ENCODE assay signal across 8 cellular contexts in genomic region chr19:46659151-46660007, GRCh38. TPM values are rescaled to one million over a fixed set of nuclear protein-coding genes. Genes with fewer than 3 reads are reported as not detected.
DNase-seq lines count a peak whose midpoint lies in the region; ATAC-seq lines count a peak whose summit lies in the region.

No MANE protein-coding gene starts in this region.

- H3K4me3 ChIP-seq in iPS-18c (ENCODE audit: insufficient read depth, low read depth, low read length): peak overlapping the region; percentile 59

- no peaks in the 10 kb centered on the region for H3K36me3 Mint-ChIP-seq in activated T-helper 2 cell treated with anti-CD3 and anti-CD28 coated beads, Interferon-gamma antibody, Interleukin-2, Interleukin-4, amounts not matched to agents 10 μg/mL and 5 μg/mL and 100 μg/mL, durations not matched to agents 14 hours and 24 hours and 36 hours (ENCODE audit: low read depth)

- H3K9me3 ChIP-seq in iPS-18c (ENCODE audit: control insufficient read depth, insufficient read depth, low read length): no peaks in the 10 kb centered on the region

- peak overlapping the region; percentile 28 for H3K27ac Mint-ChIP-seq in activated T-helper 2 cell treated with anti-CD3 and anti-CD28 coated beads, Interferon-gamma antibody, Interleukin-2, Interleukin-4, amounts not matched to agents 10 μg/mL and 5 μg/mL and 100 μg/mL, durations not matched to agents 14 hours and 24 hours and 36 hours

- H3K4me1 Mint-ChIP-seq in activated T-helper 2 cell treated with anti-CD3 and anti-CD28 coated beads, Interferon-gamma antibody, Interleukin-2, Interleukin-4, amounts not matched to agents 10 μg/mL and 5 μg/mL and 100 μg/mL, durations not matched to agents 14 hours and 24 hours and 36 hours (ENCODE audit: low read depth): peaks cover 19% of the 10 kb centered on the region

- peak; percentile 21 for DNase-seq in stimulated activated CD4-positive, alpha-beta T cell treated with anti-CD3 and anti-CD28 coated beads, Interleukin-15, amount 100 ng/mL, for 24 hours
- no peak for DNase-seq in stimulated activated CD4-positive, alpha-beta T cell treated with anti-CD3 and anti-CD28 coated beads, Interleukin-4, amount 100 ng/mL, for 24 hours
- DNase-seq in activated T-helper 2 cell treated with anti-CD3 and anti-CD28 coated beads, Interferon-gamma antibody, Interleukin-2, Interleukin-4, amounts not matched to agents 10 μg/mL and 5 μg/mL and 100 μg/mL, durations not matched to agents 14 hours and 24 hours and 36 hours (ENCODE audit: low spot score): no peak
- DNase-seq in stimulated activated naive CD8-positive, alpha-beta T cell treated with anti-CD3 and anti-CD28 coated beads, Interleukin-15, Interleukin-2, amounts not matched to agents 100 U/mL and 50 U/mL, for 24 hours: peak; percentile 29
- no peak for DNase-seq in NCI-H187 treated with DMSO at 0.1 percent for 48 hours (lab: John Stamatoyannopoulos, UW)
- no peak for DNase-seq in putamen (ENCODE audit: low spot score)

- no peaks in the 10 kb centered on the region for H3K9me3 Mint-ChIP-seq in activated T-helper 2 cell treated with anti-CD3 and anti-CD28 coated beads, Interferon-gamma antibody, Interleukin-2, Interleukin-4, amounts not matched to agents 10 μg/mL and 5 μg/mL and 100 μg/mL, durations not matched to agents 14 hours and 24 hours and 36 hours

- no peak for ATAC-seq in stimulated activated naive CD8-positive, alpha-beta T cell treated with anti-CD3 and anti-CD28 coated beads, Interleukin-15, Interleukin-2, amounts not matched to agents 100 U/mL and 50 U/mL, for 24 hours
- no peak for ATAC-seq in HG03025 (IDR thresholded peaks at IDR 0.05; ENCODE audit: low FRiP score, unreplicated experiment)

- peaks cover 30% of the 10 kb centered on the region for H3K27me3 Mint-ChIP-seq in activated T-helper 2 cell treated with anti-CD3 and anti-CD28 coated beads, Interferon-gamma antibody, Interleukin-2, Interleukin-4, amounts not matched to agents 10 μg/mL and 5 μg/mL and 100 μg/mL, durations not matched to agents 14 hours and 24 hours and 36 hours (ENCODE audit: low read depth)

- peak overlapping the region; percentile 79 for H3K4me3 Mint-ChIP-seq in activated T-helper 2 cell treated with anti-CD3 and anti-CD28 coated beads, Interferon-gamma antibody, Interleukin-2, Interleukin-4, amounts not matched to agents 10 μg/mL and 5 μg/mL and 100 μg/mL, durations not matched to agents 14 hours and 24 hours and 36 hours (ENCODE audit: low read depth)

- intact Hi-C loops in activated T-helper 2 cell treated with anti-CD3 and anti-CD28 coated beads, Interferon-gamma antibody, Interleukin-2, Interleukin-4, amounts not matched to agents 10 μg/mL and 5 μg/mL and 100 μg/mL, durations not matched to agents 14 hours and 24 hours and 36 hours (cut with micrococcal nuclease): no loop called here

RNA-seq across cellular contexts. Expression of gene DACT3, which starts 1.6 kb away (rescaled TPM):
- total RNA-seq in activated T-helper 2 cell treated with anti-CD3 and anti-CD28 coated beads, Interferon-gamma antibody, Interleukin-2, Interleukin-4, amounts not matched to agents 10 μg/mL and 5 μg/mL and 100 μg/mL, durations not matched to agents 14 hours and 24 hours and 36 hours: 6.1 and 6.5 TPM in 2 replicates

RNA-seq across cellular contexts. Expression of gene GNG8, which starts 23.4 kb away (rescaled TPM):
- total RNA-seq in activated T-helper 2 cell treated with anti-CD3 and anti-CD28 coated beads, Interferon-gamma antibody, Interleukin-2, Interleukin-4, amounts not matched to agents 10 μg/mL and 5 μg/mL and 100 μg/mL, durations not matched to agents 14 hours and 24 hours and 36 hours: 21.4 and 29.1 TPM in 2 replicates

RNA-seq across cellular contexts. Expression of gene PTGIR, which starts 34.5 kb away (rescaled TPM):
- total RNA-seq in activated T-helper 2 cell treated with anti-CD3 and anti-CD28 coated beads, Interferon-gamma antibody, Interleukin-2, Interleukin-4, amounts not matched to agents 10 μg/mL and 5 μg/mL and 100 μg/mL, durations not matched to agents 14 hours and 24 hours and 36 hours: 214 and 218 TPM in 2 replicates

RNA-seq across cellular contexts. Expression of gene PRKD2, which starts 57.5 kb away (rescaled TPM):
- 77.9 and 79.8 TPM in 2 replicates for total RNA-seq in activated T-helper 2 cell treated with anti-CD3 and anti-CD28 coated beads, Interferon-gamma antibody, Interleukin-2, Interleukin-4, amounts not matched to agents 10 μg/mL and 5 μg/mL and 100 μg/mL, durations not matched to agents 14 hours and 24 hours and 36 hours

RNA-seq across cellular contexts. Expression of gene CALM3, which starts 58.2 kb away (rescaled TPM):
- 537 and 553 TPM in 2 replicates for total RNA-seq in activated T-helper 2 cell treated with anti-CD3 and anti-CD28 coated beads, Interferon-gamma antibody, Interleukin-2, Interleukin-4, amounts not matched to agents 10 μg/mL and 5 μg/mL and 100 μg/mL, durations not matched to agents 14 hours and 24 hours and 36 hours

Comparison
In these comparisons a context has a peak if more than half of its experiments do, and no peak if none do; other contexts are left out.
1. DNase-seq: peak in stimulated activated CD4-positive, alpha-beta T cell treated with anti-CD3 and anti-CD28 coated beads, Interleukin-15, amount 100 ng/mL, for 24 hours (single experiment) and stimulated activated naive CD8-positive, alpha-beta T cell treated with anti-CD3 and anti-CD28 coated beads, Interleukin-15, Interleukin-2, amounts not matched to agents 100 U/mL and 50 U/mL, for 24 hours (single experiment); none in stimulated activated CD4-positive, alpha-beta T cell treated with anti-CD3 and anti-CD28 coated beads, Interleukin-4, amount 100 ng/mL, for 24 hours (single experiment), activated T-helper 2 cell treated with anti-CD3 and anti-CD28 coated beads, Interferon-gamma antibody, Interleukin-2, Interleukin-4, amounts not matched to agents 10 μg/mL and 5 μg/mL and 100 μg/mL, durations not matched to agents 14 hours and 24 hours and 36 hours (single experiment), NCI-H187 treated with DMSO at 0.1 percent for 48 hours (single experiment) and putamen (single experiment).